ENCODE assay signal across 1 cellular context in genomic region chr5:173789031-173789920, GRCh38.
A peak's percentile ranks its signal among the peaks of the same experiment; 100 is the strongest.
TF ChIP-seq lines count a peak whose summit lies in the region.

No MANE protein-coding gene starts in this region.

TF ChIP-seq in HepG2, 621 proteins besides CTCF, POLR2A, EP300 and RAD21 (continued from another document and continues in another):
- TF ChIP-seq ZNF597 (CRISPR knock-in tag; IDR thresholded peaks at IDR 0.05): no peak
- no peak for TF ChIP-seq ZNF362 (CRISPR knock-in tag; IDR thresholded peaks at IDR 0.05; ENCODE audit: borderline replicate concordance)
- no peak for TF ChIP-seq ZBTB34 (CRISPR knock-in tag; IDR thresholded peaks at IDR 0.05)
- no peak for TF ChIP-seq MNT (IDR thresholded peaks at IDR 0.05)
- TF ChIP-seq ZSCAN21 (CRISPR knock-in tag; IDR thresholded peaks at IDR 0.05; ENCODE audit: borderline replicate concordance): peak; percentile 81
- TF ChIP-seq HNF4A (CRISPR knock-in tag; IDR thresholded peaks at IDR 0.05): peak; percentile 59
- TF ChIP-seq HMGXB3 (CRISPR knock-in tag; IDR thresholded peaks at IDR 0.05; ENCODE audit: borderline replicate concordance): peak; percentile 24; the same call in 1 of the 2 replicates
- no peak for TF ChIP-seq ZNF609 (CRISPR knock-in tag; IDR thresholded peaks at IDR 0.05; ENCODE audit: borderline replicate concordance)
- no peak for TF ChIP-seq CERS6 (CRISPR knock-in tag; IDR thresholded peaks at IDR 0.05)
- no peak for TF ChIP-seq PAWR (CRISPR knock-in tag; IDR thresholded peaks at IDR 0.05; ENCODE audit: borderline replicate concordance)
- TF ChIP-seq IRX3 (CRISPR knock-in tag; IDR thresholded peaks at IDR 0.05; ENCODE audit: borderline replicate concordance, low read depth): no peak
- TF ChIP-seq FOXA3 (CRISPR knock-in tag; IDR thresholded peaks at IDR 0.05): peak; percentile 54
- no peak for TF ChIP-seq MTA1 (CRISPR knock-in tag; IDR thresholded peaks at IDR 0.05; ENCODE audit: borderline replicate concordance)
- no peak for TF ChIP-seq ZNF446 (CRISPR knock-in tag; IDR thresholded peaks at IDR 0.05)
- 0 out of 2 replicates have a peak, but pooled peaks have one; percentile 37 for TF ChIP-seq GATAD1 (CRISPR knock-in tag; IDR thresholded peaks at IDR 0.05)
- TF ChIP-seq MED1 (CRISPR knock-in tag; IDR thresholded peaks at IDR 0.05): peak; percentile 64
- TF ChIP-seq MAX (IDR thresholded peaks at IDR 0.05): peak; percentile 81
- 0 out of 2 replicates have a peak, but pooled peaks have one; percentile 26 for TF ChIP-seq ZNF792 (CRISPR knock-in tag; IDR thresholded peaks at IDR 0.05)
- peak in 1 of 2 experiments; percentile 53; a peak in 2 of 4 replicates for TF ChIP-seq MAFK (conservative IDR thresholded peaks at IDR 0.05 in 1 of 2, IDR thresholded peaks at IDR 0.05 in 1 of 2; ENCODE audit: low read length in 2 of 2)
- TF ChIP-seq NR2C2 (CRISPR knock-in tag; IDR thresholded peaks at IDR 0.05; ENCODE audit: borderline replicate concordance): no peak
- peak; percentile 5; the same call in 1 of the 2 replicates for TF ChIP-seq CEBPG (CRISPR knock-in tag; IDR thresholded peaks at IDR 0.05)
- no peak for TF ChIP-seq ARNTL (CRISPR knock-in tag; IDR thresholded peaks at IDR 0.05)
- TF ChIP-seq ZNF572 (CRISPR knock-in tag; IDR thresholded peaks at IDR 0.05): 0 out of 2 replicates have a peak, but pooled peaks have one; percentile 14
- peak; percentile 65; the same call in 1 of the 2 replicates for TF ChIP-seq KDM6A (CRISPR knock-in tag; IDR thresholded peaks at IDR 0.05; ENCODE audit: low read depth)
- TF ChIP-seq HNRNPL (IDR thresholded peaks at IDR 0.05; ENCODE audit: low read depth, low read length): peak; percentile 99
- TF ChIP-seq ZBTB37 (CRISPR knock-in tag; IDR thresholded peaks at IDR 0.05): 0 out of 2 replicates have a peak, but pooled peaks have one; percentile 50
- 0 out of 2 replicates have a peak, but pooled peaks have one; percentile 15 for TF ChIP-seq ZBTB21 (CRISPR knock-in tag; IDR thresholded peaks at IDR 0.05)
- TF ChIP-seq WIZ (CRISPR knock-in tag; IDR thresholded peaks at IDR 0.05): no peak
- 0 out of 2 replicates have a peak, but pooled peaks have one; percentile 8 for TF ChIP-seq MIXL1 (CRISPR knock-in tag; IDR thresholded peaks at IDR 0.05)
- peak; percentile 67 for TF ChIP-seq SKI (IDR thresholded peaks at IDR 0.05; ENCODE audit: partially characterized antibody)
- TF ChIP-seq KAT8 (CRISPR knock-in tag; IDR thresholded peaks at IDR 0.05): peak; percentile 52; the same call in 1 of the 2 replicates
- TF ChIP-seq ZNF17 (CRISPR knock-in tag; IDR thresholded peaks at IDR 0.05): no peak
- TF ChIP-seq BHLHE40 (IDR thresholded peaks at IDR 0.05; ENCODE audit: low read length): peak; percentile 57; the same call in 1 of the 2 replicates
- 0 out of 2 replicates have a peak, but pooled peaks have one; percentile 54 for TF ChIP-seq TBX2 (CRISPR knock-in tag; IDR thresholded peaks at IDR 0.05; ENCODE audit: borderline replicate concordance)
- no peak for TF ChIP-seq RBFOX2 (IDR thresholded peaks at IDR 0.05; ENCODE audit: low read depth, low read length)
- TF ChIP-seq RNF2 (conservative IDR thresholded peaks at IDR 0.05; ENCODE audit: low read depth): peak; percentile 55; the same call in 1 of the 2 replicates
- TF ChIP-seq SOX6 (IDR thresholded peaks at IDR 0.05): no peak
- TF ChIP-seq SOX6 (CRISPR knock-in tag; IDR thresholded peaks at IDR 0.05): peak; percentile 63
- TF ChIP-seq THAP11 (CRISPR knock-in tag; IDR thresholded peaks at IDR 0.05): peak; percentile 55
- TF ChIP-seq ATF3 (CRISPR knock-in tag; IDR thresholded peaks at IDR 0.05): no peak
- 0 out of 2 replicates have a peak, but pooled peaks have one; percentile 24 for TF ChIP-seq IRF9 (CRISPR knock-in tag; IDR thresholded peaks at IDR 0.05; ENCODE audit: borderline replicate concordance)
